In genomic region chr10:3764626-3765375, GRCh38 we compare ENCODE assay signal across 1 cellular context.
TF ChIP-seq lines count a peak whose summit lies in the region.

No MANE protein-coding gene starts in this region.

TF ChIP-seq in HepG2, 621 proteins besides CTCF, POLR2A, EP300 and RAD21 (continued from another document):
- TF ChIP-seq ZNF740 (CRISPR knock-in tag; IDR thresholded peaks at IDR 0.05) (no peak), ADNP (CRISPR knock-in tag; IDR thresholded peaks at IDR 0.05) (no peak), FOXM1 (CRISPR knock-in tag; IDR thresholded peaks at IDR 0.05) (no peak), FOXO1 (CRISPR knock-in tag; IDR thresholded peaks at IDR 0.05) (peak; percentile 40; the same call in 1 of the 2 replicates), NFYC (CRISPR knock-in tag; IDR thresholded peaks at IDR 0.05) (no peak), ZNF646 (CRISPR knock-in tag; IDR thresholded peaks at IDR 0.05) (peak; percentile 80), ZBTB43 (CRISPR knock-in tag; conservative IDR thresholded peaks at IDR 0.05) (peak; percentile 89), ZBTB3 (CRISPR knock-in tag; IDR thresholded peaks at IDR 0.05; ENCODE audit: borderline replicate concordance, low read depth) (peak; percentile 97), NCOA2 (CRISPR knock-in tag; IDR thresholded peaks at IDR 0.05) (0 out of 2 replicates have a peak, but pooled peaks have one; percentile 24), HNF4A (CRISPR knock-in tag; IDR thresholded peaks at IDR 0.05) (peak; percentile 77), GATAD2A (CRISPR knock-in tag; IDR thresholded peaks at IDR 0.05) (peak; percentile 35; the same call in 1 of the 2 replicates), PHF21A (CRISPR knock-in tag; IDR thresholded peaks at IDR 0.05) (peak; percentile 76), ZNF136 (CRISPR knock-in tag; IDR thresholded peaks at IDR 0.05; ENCODE audit: low read depth) (0 out of 2 replicates have a peak, but pooled peaks have one; percentile 38), ZNF567 (CRISPR knock-in tag; IDR thresholded peaks at IDR 0.05; ENCODE audit: borderline replicate concordance) (no peak), ZNF878 (CRISPR knock-in tag; IDR thresholded peaks at IDR 0.05) (0 out of 2 replicates have a peak, but pooled peaks have one; percentile 24), FLYWCH1 (CRISPR knock-in tag; IDR thresholded peaks at IDR 0.05) (no peak)
TF ChIP-seq in HepG2: peak in this region for 75.
